16 cellular contexts compared by ENCODE assay signal in genomic region chr16:56787185-56787584, GRCh38. TPM values are rescaled to one million over a fixed set of nuclear protein-coding genes. Genes with fewer than 3 reads are reported as not detected.
A peak's percentile ranks its signal among the peaks of the same experiment; 100 is the strongest.
DNase-seq lines count a peak whose midpoint lies in the region; ATAC-seq and TF ChIP-seq lines count a peak whose summit lies in the region.
"Had no signal": no experiment of that assay in that cellular context is flagged by ENCODE, and none has a peak within 500 bp of the region (broad histone marks: within the 10 kb centered on the region; RNA-seq: fewer than 3 reads in every experiment).

No MANE protein-coding gene starts in this region.

- no peaks in the 10 kb centered on the region for H3K36me3 Mint-ChIP-seq in GM23338 (ENCODE audit: low read depth)

- no peak overlapping the region for H3K4me3 ChIP-seq in GM23338
- H3K4me3 ChIP-seq in LNCaP clone FGC (ENCODE audit: low read depth, low read length), result peak overlapping the region; percentile 81; the same call in 1 of the 2 replicates
- H3K4me3 ChIP-seq in dorsolateral prefrontal cortex, result no peak overlapping the region
- H3K4me3 ChIP-seq in neural cell (ENCODE audit: low read length), result peak overlapping the region; percentile 71
- H3K4me3 ChIP-seq in mammary epithelial cell (replicated peaks in 1 of 3; ENCODE audit: insufficient read depth in 1 of 3, low read depth in 2 of 3, low read length in 3 of 3), result no peak overlapping the region
- H3K4me3 ChIP-seq: PC-9, SJCRH30 had no signal

- H3K4me3 Mint-ChIP-seq in GM23338, result peak overlapping the region; percentile 12; the same call in 1 of the 3 replicates
- H3K4me3 Mint-ChIP-seq: CD14-positive monocyte had no signal

- peaks cover 56% of the 10 kb centered on the region for H3K4me1 Mint-ChIP-seq in GM23338

- DNase-seq in GM23338 (ENCODE audit: low spot score) (peak; percentile 45), LNCaP clone FGC (ENCODE audit: low read depth) (no peak), dorsolateral prefrontal cortex (peak in 2 of 10 donors; percentile 39 to 45), posterior vena cava (ENCODE audit: low spot score) (no peak), OCI-M2 (lab: John Stamatoyannopoulos, UW; ENCODE audit: unreplicated experiment) (no peak), mammary epithelial cell (no peak)
- DNase-seq: NCI-H1092, NCI-H2081 treated with DMSO at 0.1 percent for 48 hours, NCI-H446, PC-9, SJCRH30 had no signal

- H3K9me2 ChIP-seq in GM23338 (ENCODE audit: insufficient read depth), result no peaks in the 10 kb centered on the region
- no peaks in the 10 kb centered on the region for H3K9me2 ChIP-seq in neural cell (ENCODE audit: insufficient read depth, low read length)

- BruUV-seq in mammary epithelial cell (replicated peaks; lab: Mats Ljungman, UMichigan), result no TSS peak

- intact Hi-C loops in dorsolateral prefrontal cortex (cut with DNase I), result no loop called here
- intact Hi-C loops in posterior vena cava (cut with DNase I), result no loop called here
- intact Hi-C loops in mammary epithelial cell (cut with micrococcal nuclease), result no loop called here

- H4K20me1 ChIP-seq in GM23338 (replicated peaks; ENCODE audit: insufficient read depth), result peaks cover 11% of the 10 kb centered on the region
- H4K20me1 ChIP-seq in neural cell (ENCODE audit: insufficient read depth), result peaks cover 4% of the 10 kb centered on the region
- H4K20me1 ChIP-seq in mammary epithelial cell (ENCODE audit: insufficient read depth, low read length), result no peaks in the 10 kb centered on the region

- no peak for TF ChIP-seq CTCF in GM23338 (conservative IDR thresholded peaks at IDR 0.05; ENCODE audit: low read depth in 2 of 2)
- TF ChIP-seq CTCF in LNCaP clone FGC (IDR thresholded peaks at IDR 0.05; ENCODE audit: control insufficient read depth, extremely low read depth, insufficient read depth), result no peak
- no peak for TF ChIP-seq CTCF in dorsolateral prefrontal cortex (IDR thresholded peaks at IDR 0.05 in 54 of 56, conservative IDR thresholded peaks at IDR 0.05 in 2 of 56; ENCODE audit: low read depth in 1 of 56, partially characterized antibody in 56 of 56)
- TF ChIP-seq CTCF in neural cell (IDR thresholded peaks at IDR 0.05; ENCODE audit: poor library complexity, severe bottlenecking), result no peak
- TF ChIP-seq CTCF in mammary epithelial cell (conservative IDR thresholded peaks at IDR 0.05 in 1 of 2, IDR thresholded peaks at IDR 0.05 in 1 of 2; ENCODE audit: extremely low read depth in 1 of 2, insufficient read depth in 1 of 2, low read depth in 1 of 2, low read length in 2 of 2), result no peak

- H3K27me3 ChIP-seq in GM23338 (ENCODE audit: insufficient read depth), result no peaks in the 10 kb centered on the region
- no peaks in the 10 kb centered on the region for H3K27me3 ChIP-seq in dorsolateral prefrontal cortex
- H3K27me3 ChIP-seq in neural cell (ENCODE audit: insufficient read depth, low read depth, low read length), result no peaks in the 10 kb centered on the region
- no peaks in the 10 kb centered on the region for H3K27me3 ChIP-seq in mammary epithelial cell (ENCODE audit: insufficient read depth, low read length)
- H3K27me3 ChIP-seq: SJCRH30 had no signal

- dilution Hi-C loops in mammary epithelial cell (cut with HindIII; ENCODE audit: low sequenced_read_pairs), result no loop called here

- H3K9ac ChIP-seq in neural cell (ENCODE audit: low read length), result peak overlapping the region; percentile 22
- H3K9ac ChIP-seq in mammary epithelial cell (ENCODE audit: insufficient read depth, low read length), result no peak overlapping the region
- H3K9ac ChIP-seq: KMS-11 had no signal

- H3F3A ChIP-seq in GM23338 (replicated peaks; ENCODE audit: low read depth) (no peaks in the 10 kb centered on the region), neural cell (ENCODE audit: insufficient read depth, low read length, poor library complexity, severe bottlenecking) (no peaks in the 10 kb centered on the region)

- H2AFZ ChIP-seq in GM23338, result no peak overlapping the region
- no peak overlapping the region for H2AFZ ChIP-seq in neural cell (ENCODE audit: low read depth, low read length)
- no peak overlapping the region for H2AFZ ChIP-seq in mammary epithelial cell (ENCODE audit: low read depth, low read length)
- H2AFZ ChIP-seq: PC-9 had no signal

- H3K27ac Mint-ChIP-seq in GM23338, result peak overlapping the region; percentile 22; the same call in 1 of the 2 replicates

- H3K4me2 ChIP-seq in GM23338 (peak overlapping the region; percentile 14), neural cell (ENCODE audit: low read length) (peak overlapping the region; percentile 83), mammary epithelial cell (ENCODE audit: insufficient read depth, low read depth, low read length) (no peak overlapping the region)
- H3K4me2 ChIP-seq: KMS-11, PC-9 had no signal

- in situ Hi-C loops in mammary epithelial cell (cut with MboI; ENCODE audit: low sequenced_read_pairs in 2 of 2), result no loop called here

- H3K27ac ChIP-seq in GM23338 (ENCODE audit: low read depth) (0 out of 2 replicates have a peak overlapping the region, but pooled peaks have one; percentile 40), dorsolateral prefrontal cortex (peak overlapping the region in 32 of 59 donors; percentile 0 to 76 (median 48)), neural cell (ENCODE audit: low read length) (peak overlapping the region; percentile 21), mammary epithelial cell (ENCODE audit: insufficient read depth, low read depth, low read length) (no peak overlapping the region)
- H3K27ac ChIP-seq: KMS-11, PC-9, SJCRH30 had no signal

- H3K9me3 ChIP-seq in neural cell (ENCODE audit: low read length), result no peaks in the 10 kb centered on the region
- no peaks in the 10 kb centered on the region for H3K9me3 ChIP-seq in mammary epithelial cell (replicated peaks; ENCODE audit: insufficient read depth, low read length)
- H3K9me3 ChIP-seq: SJCRH30 had no signal

- H3K36me3 ChIP-seq in GM23338 (ENCODE audit: insufficient read depth) (no peaks in the 10 kb centered on the region), neural cell (ENCODE audit: insufficient read depth, low read length) (no peaks in the 10 kb centered on the region), mammary epithelial cell (ENCODE audit: insufficient read depth, low read length) (no peaks in the 10 kb centered on the region)

- WGBS in mammary epithelial cell (ENCODE audit: low coverage, missing lambda C conversion rate), result 100% methylated on average over 6 of the region's 6 CpGs

- TF ChIP-seq EP300 in neural cell (conservative IDR thresholded peaks at IDR 0.05; ENCODE audit: poor library complexity, severe bottlenecking), result no peak

- no peaks in the 10 kb centered on the region for H3K9me3 Mint-ChIP-seq in GM23338
- H3K9me3 Mint-ChIP-seq: CD14-positive monocyte had no signal

- CTCF ChIA-PET in mammary epithelial cell (lab: Charles Lee; ENCODE audit: low non-redundant PET), result no interaction called here

- ATAC-seq in GM23338, result peak; percentile 76
- ATAC-seq: HCT116, HepG2 had no signal

- peaks cover 6% of the 10 kb centered on the region for H3K27me3 Mint-ChIP-seq in GM23338 (ENCODE audit: insufficient read depth, low read depth, poor library complexity)

- H3K79me2 ChIP-seq in GM23338 (replicated peaks; ENCODE audit: insufficient read depth), result peaks cover 97% of the 10 kb centered on the region
- H3K79me2 ChIP-seq in neural cell (replicated peaks; ENCODE audit: insufficient read depth, low read length), result peaks cover 99% of the 10 kb centered on the region
- H3K79me2 ChIP-seq in mammary epithelial cell (ENCODE audit: insufficient read depth, low read length), result peaks cover 70% of the 10 kb centered on the region

- TF ChIP-seq RAD21 in neural cell (conservative IDR thresholded peaks at IDR 0.05), result no peak

- H3K4me1 ChIP-seq in GM23338 (ENCODE audit: insufficient read depth) (peaks cover 65% of the 10 kb centered on the region), mammary epithelial cell (ENCODE audit: insufficient read depth, low read length) (no peaks in the 10 kb centered on the region)

TF ChIP-seq in neural cell, 6 proteins besides CTCF, POLR2A, EP300 and RAD21:
- no peak for TF ChIP-seq TAF1 (IDR thresholded peaks at IDR 0.05; ENCODE audit: low read depth)
- no peak for TF ChIP-seq MXI1 (conservative IDR thresholded peaks at IDR 0.05; ENCODE audit: poor library complexity, severe bottlenecking)
- TF ChIP-seq EZH2 (IDR thresholded peaks at IDR 0.05; ENCODE audit: borderline replicate concordance, insufficient read depth, low read length, poor library complexity, severe bottlenecking), result no peak
- TF ChIP-seq SMC3 (conservative IDR thresholded peaks at IDR 0.05; ENCODE audit: poor library complexity), result no peak
- TF ChIP-seq, protein P1, sequence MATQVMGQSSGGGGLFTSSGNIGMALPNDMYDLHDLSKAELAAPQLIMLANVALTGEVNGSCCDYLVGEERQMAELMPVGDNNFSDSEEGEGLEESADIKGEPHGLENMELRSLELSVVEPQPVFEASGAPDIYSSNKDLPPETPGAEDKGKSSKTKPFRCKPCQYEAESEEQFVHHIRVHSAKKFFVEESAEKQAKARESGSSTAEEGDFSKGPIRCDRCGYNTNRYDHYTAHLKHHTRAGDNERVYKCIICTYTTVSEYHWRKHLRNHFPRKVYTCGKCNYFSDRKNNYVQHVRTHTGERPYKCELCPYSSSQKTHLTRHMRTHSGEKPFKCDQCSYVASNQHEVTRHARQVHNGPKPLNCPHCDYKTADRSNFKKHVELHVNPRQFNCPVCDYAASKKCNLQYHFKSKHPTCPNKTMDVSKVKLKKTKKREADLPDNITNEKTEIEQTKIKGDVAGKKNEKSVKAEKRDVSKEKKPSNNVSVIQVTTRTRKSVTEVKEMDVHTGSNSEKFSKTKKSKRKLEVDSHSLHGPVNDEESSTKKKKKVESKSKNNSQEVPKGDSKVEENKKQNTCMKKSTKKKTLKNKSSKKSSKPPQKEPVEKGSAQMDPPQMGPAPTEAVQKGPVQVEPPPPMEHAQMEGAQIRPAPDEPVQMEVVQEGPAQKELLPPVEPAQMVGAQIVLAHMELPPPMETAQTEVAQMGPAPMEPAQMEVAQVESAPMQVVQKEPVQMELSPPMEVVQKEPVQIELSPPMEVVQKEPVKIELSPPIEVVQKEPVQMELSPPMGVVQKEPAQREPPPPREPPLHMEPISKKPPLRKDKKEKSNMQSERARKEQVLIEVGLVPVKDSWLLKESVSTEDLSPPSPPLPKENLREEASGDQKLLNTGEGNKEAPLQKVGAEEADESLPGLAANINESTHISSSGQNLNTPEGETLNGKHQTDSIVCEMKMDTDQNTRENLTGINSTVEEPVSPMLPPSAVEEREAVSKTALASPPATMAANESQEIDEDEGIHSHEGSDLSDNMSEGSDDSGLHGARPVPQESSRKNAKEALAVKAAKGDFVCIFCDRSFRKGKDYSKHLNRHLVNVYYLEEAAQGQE (IDR thresholded peaks at IDR 0.05; ENCODE audit: borderline replicate concordance), result no peak
- no peak for TF ChIP-seq POLR2AphosphoS5 (IDR thresholded peaks at IDR 0.05)

RNA-seq across cellular contexts. Expression of gene NUP93, which starts 57.3 kb away (rescaled TPM):
- 166 and 187 TPM in 2 replicates for total RNA-seq in GM23338 (2014; rRNA removed; shearing (Covaris generic))
- polyA plus RNA-seq in GM23338 (2016; fragmentation: Nextera tagmentation; extraction: Ambion mirVana) (139 and 144 TPM in 2 replicates), neural cell (237 and 264 TPM in 2 replicates), mammary epithelial cell (87.8 TPM)
- total RNA-seq in dorsolateral prefrontal cortex (100 to 1,000 TPM in 69 of 120 experiments, 10 to 100 TPM in 51; 60.0 to 155 (median 102) TPM), posterior vena cava (10 to 100 TPM; 42.8 to 54.7 TPM), mammary epithelial cell (100 to 1,000 TPM in 1 of 2 donors, 10 to 100 TPM in 1; 49.3 to 100 TPM)
- polyA minus RNA-seq in neural cell (328 and 335 TPM in 2 replicates), mammary epithelial cell (178 TPM)

Comparison
In these comparisons a context has a peak if more than half of its experiments do, and no peak if none do; other contexts are left out.
1. H3K4me3 ChIP-seq: peak in LNCaP clone FGC (single experiment) and neural cell (single experiment); none in GM23338 (single experiment), dorsolateral prefrontal cortex (0 of 59) and mammary epithelial cell (0 of 3).